Comparison of ENCODE assay signal across 8 cellular contexts in genomic region chr19:11766597-11767591, GRCh38. TPM values are rescaled to one million over a fixed set of nuclear protein-coding genes. Genes with fewer than 3 reads are reported as not detected.
DNase-seq lines count a peak whose midpoint lies in the region; ATAC-seq and TF ChIP-seq lines count a peak whose summit lies in the region.

Gene ZNF441, plus strand, starts transcription at chr19:11767000. Its CDS starts 194 bp downstream, at chr19:11767194.

- H3K27ac ChIP-seq in KMS-11 = peak within 1 kb of the TSS; percentile 68

- peaks cover 6% of the 10 kb centered on the region for H3K9me3 Mint-ChIP-seq in activated T-helper 17 cell treated with anti-CD3 and anti-CD28 coated beads, Interleukin-2, amount 50 U/mL, for 72 hours
- H3K9me3 Mint-ChIP-seq in naive thymus-derived CD8-positive, alpha-beta T cell = peaks cover 0 to 47% (median 28%) of the 10 kb centered on the region in 9 donors
- H3K9me3 Mint-ChIP-seq in stimulated activated memory B cell treated with anti-CD40 and anti-IgM and Interleukin-4, amounts not matched to agents 10 μg/mL and 1 μg/mL and 100 μg/mL, for 72 hours = peaks cover 13% of the 10 kb centered on the region

- POLR2A ChIA-PET in naive thymus-derived CD8-positive, alpha-beta T cell (lab: Charles Lee) = interaction anchor here (0.5 to 2.8 kb wide), 18 partner anchors 9 to 1354 kb away, joined by 3 to 21 read pairs (median 4); partner anchors contain the start of genes ZNF20, ZNF439, ZNF442 and ZNF491

- H3K27me3 ChIP-seq in KMS-11 (ENCODE audit: insufficient read depth, low read depth) = no peaks in the 10 kb centered on the region

- H3K79me2 ChIP-seq in KMS-11 (ENCODE audit: insufficient read depth, low read depth) = no peaks in the 10 kb centered on the region; the same call in 1 of the 2 replicates

- TF ChIP-seq CTCF in KMS-11 (conservative IDR thresholded peaks at IDR 0.05; ENCODE audit: low read depth, low read length) (no peak), fibroblast of mammary gland (conservative IDR thresholded peaks at IDR 0.05; ENCODE audit: control insufficient read depth, insufficient read depth, low read depth, low read length) (no peak)

- H3K36me3 ChIP-seq in KMS-11 (ENCODE audit: insufficient read depth) = no peaks in the 10 kb centered on the region

- peak within 1 kb of the TSS; percentile 91 for H3K9ac ChIP-seq in KMS-11

- H3K4me3 ChIP-seq in KMS-11 (IDR thresholded peaks at IDR 0.05; ENCODE audit: insufficient read depth, low read depth, low read length) (no peak within 1 kb of the TSS), fibroblast of mammary gland (ENCODE audit: control insufficient read depth, low read depth, low read length) (peak within 1 kb of the TSS; percentile 90)

- ATAC-seq in GM21723 (IDR thresholded peaks at IDR 0.05; ENCODE audit: unreplicated experiment) = peak; percentile 91
- ATAC-seq in activated T-helper 17 cell treated with anti-CD3 and anti-CD28 coated beads, Interleukin-2, amount 50 U/mL, for 72 hours (replicated peaks) = peak; percentile 99
- peak; percentile 93 to 96 for ATAC-seq in naive thymus-derived CD8-positive, alpha-beta T cell
- ATAC-seq in stimulated activated memory B cell treated with anti-CD40 and anti-IgM and Interleukin-4, amounts not matched to agents 10 μg/mL and 1 μg/mL and 100 μg/mL, for 72 hours = peak; percentile 99

- peak within 1 kb of the TSS; percentile 95 for H3K27ac Mint-ChIP-seq in activated T-helper 17 cell treated with anti-CD3 and anti-CD28 coated beads, Interleukin-2, amount 50 U/mL, for 72 hours
- H3K27ac Mint-ChIP-seq in naive thymus-derived CD8-positive, alpha-beta T cell = peak within 1 kb of the TSS; percentile 95 to 98 (median 97)
- peak within 1 kb of the TSS; percentile 96 for H3K27ac Mint-ChIP-seq in stimulated activated memory B cell treated with anti-CD40 and anti-IgM and Interleukin-4, amounts not matched to agents 10 μg/mL and 1 μg/mL and 100 μg/mL, for 72 hours

- peak; percentile 97 for DNase-seq in DMS53 (lab: John Stamatoyannopoulos, UW)
- peak; percentile 95 for DNase-seq in RKO (ENCODE audit: low spot score)
- DNase-seq in fibroblast of mammary gland (ENCODE audit: low read depth) = peak; percentile 89
- DNase-seq in naive thymus-derived CD8-positive, alpha-beta T cell = peak; percentile 80 to 96 (median 90)

- no peaks in the 10 kb centered on the region for H3K36me3 Mint-ChIP-seq in activated T-helper 17 cell treated with anti-CD3 and anti-CD28 coated beads, Interleukin-2, amount 50 U/mL, for 72 hours (ENCODE audit: low read depth)
- H3K36me3 Mint-ChIP-seq in naive thymus-derived CD8-positive, alpha-beta T cell = peaks cover 7 to 36% (median 27%) of the 10 kb centered on the region in 3 donors
- H3K36me3 Mint-ChIP-seq in stimulated activated memory B cell treated with anti-CD40 and anti-IgM and Interleukin-4, amounts not matched to agents 10 μg/mL and 1 μg/mL and 100 μg/mL, for 72 hours = peaks cover 22% of the 10 kb centered on the region

- peaks cover 8% of the 10 kb centered on the region for H3K27me3 Mint-ChIP-seq in activated T-helper 17 cell treated with anti-CD3 and anti-CD28 coated beads, Interleukin-2, amount 50 U/mL, for 72 hours
- peaks cover 0 to 6% (median 0%) of the 10 kb centered on the region in 5 donors for H3K27me3 Mint-ChIP-seq in naive thymus-derived CD8-positive, alpha-beta T cell
- no peaks in the 10 kb centered on the region for H3K27me3 Mint-ChIP-seq in stimulated activated memory B cell treated with anti-CD40 and anti-IgM and Interleukin-4, amounts not matched to agents 10 μg/mL and 1 μg/mL and 100 μg/mL, for 72 hours

- H3K4me1 Mint-ChIP-seq in activated T-helper 17 cell treated with anti-CD3 and anti-CD28 coated beads, Interleukin-2, amount 50 U/mL, for 72 hours = peaks cover 5% of the 10 kb centered on the region
- peaks cover 9 to 27% (median 24%) of the 10 kb centered on the region in 4 donors for H3K4me1 Mint-ChIP-seq in naive thymus-derived CD8-positive, alpha-beta T cell
- H3K4me1 Mint-ChIP-seq in stimulated activated memory B cell treated with anti-CD40 and anti-IgM and Interleukin-4, amounts not matched to agents 10 μg/mL and 1 μg/mL and 100 μg/mL, for 72 hours = peaks cover 22% of the 10 kb centered on the region

- H4K20me1 ChIP-seq in KMS-11 (ENCODE audit: insufficient read depth) = no peaks in the 10 kb centered on the region

- peak within 1 kb of the TSS; percentile 98 for H2AFZ ChIP-seq in KMS-11 (ENCODE audit: low read depth)

- peak within 1 kb of the TSS; percentile 91 for H3K4me3 Mint-ChIP-seq in activated T-helper 17 cell treated with anti-CD3 and anti-CD28 coated beads, Interleukin-2, amount 50 U/mL, for 72 hours
- H3K4me3 Mint-ChIP-seq in naive thymus-derived CD8-positive, alpha-beta T cell = peak within 1 kb of the TSS; percentile 97 to 99 (median 98)
- H3K4me3 Mint-ChIP-seq in stimulated activated memory B cell treated with anti-CD40 and anti-IgM and Interleukin-4, amounts not matched to agents 10 μg/mL and 1 μg/mL and 100 μg/mL, for 72 hours = peak within 1 kb of the TSS; percentile 99

- peak within 1 kb of the TSS; percentile 71 for H3K4me2 ChIP-seq in KMS-11

- peaks cover 11% of the 10 kb centered on the region for H3K4me1 ChIP-seq in KMS-11 (ENCODE audit: low read depth, poor library complexity, severe bottlenecking)

RNA-seq across cellular contexts. Expression of gene ZNF441, which starts in this region (rescaled TPM):
- 1 to 10 TPM; 4.5 to 5.1 TPM for total RNA-seq in activated T-helper 17 cell treated with anti-CD3 and anti-CD28 coated beads, Interleukin-2, amount 50 U/mL, for 72 hours
- total RNA-seq in naive thymus-derived CD8-positive, alpha-beta T cell = 10 to 100 TPM; 32.7 to 33.7 TPM
- 1 to 10 TPM; 3.6 to 7.0 (median 5.5) TPM for polyA plus RNA-seq in naive thymus-derived CD8-positive, alpha-beta T cell

Comparison
In these comparisons a context has a peak if more than half of its experiments do, and no peak if none do; other contexts are left out.
1. RNA of gene ZNF441 (total RNA-seq): 32.7 to 33.7 TPM in naive thymus-derived CD8-positive, alpha-beta T cell; 4.5 to 5.1 TPM in activated T-helper 17 cell treated with anti-CD3 and anti-CD28 coated beads, Interleukin-2, amount 50 U/mL, for 72 hours; every median in the first group is over 4 times any median in the second.
2. Peak in every context shown above with its lines, with median percentiles within 50 percentile points of each other: DNase-seq, ATAC-seq, H3K27ac Mint-ChIP-seq and H3K4me3 Mint-ChIP-seq.